Comparison of ENCODE assay signal across 8 cellular contexts in genomic region chr7:130009848-130010688, GRCh38. TPM values are rescaled to one million over a fixed set of nuclear protein-coding genes. Genes with fewer than 3 reads are reported as not detected.
A peak's percentile ranks its signal among the peaks of the same experiment; 100 is the strongest.
DNase-seq lines count a peak whose midpoint lies in the region; ATAC-seq and TF ChIP-seq lines count a peak whose summit lies in the region.

No MANE protein-coding gene starts in this region.

- H3K27me3 ChIP-seq in subcutaneous abdominal adipose tissue (ENCODE audit: control insufficient read depth in 5 of 5, insufficient read depth in 4 of 5, low read length in 5 of 5) = no peaks in the 10 kb centered on the region

- intact Hi-C loops in activated B cell treated with CpG ODN at 0.5 μM for 24 hours (cut with micrococcal nuclease) = loop anchor here (1.0 to 5.0 kb wide), 7 partner anchors 77 to 642 kb away; no protein-coding TSS in a partner anchor

- POLR2A ChIA-PET in activated B cell treated with CpG ODN at 0.5 μM for 24 hours (lab: Charles Lee) = interaction anchor here (0.7 to 1.5 kb wide), 4 partner anchors 77 to 270 kb away, joined by 3 to 10 read pairs (median 4); partner anchors contain the start of gene TMEM209

- H3K4me1 Mint-ChIP-seq in activated B cell treated with CpG ODN at 0.5 μM for 24 hours = peaks cover 9% of the 10 kb centered on the region

- no peak overlapping the region for H3K27ac Mint-ChIP-seq in activated B cell treated with CpG ODN at 0.5 μM for 24 hours

- no peaks in the 10 kb centered on the region for H3K9me3 ChIP-seq in subcutaneous abdominal adipose tissue (ENCODE audit: control insufficient read depth in 5 of 5, low read length in 5 of 5)

- no peaks in the 10 kb centered on the region for H3K27me3 Mint-ChIP-seq in activated B cell treated with CpG ODN at 0.5 μM for 24 hours

- H3K9ac ChIP-seq in subcutaneous abdominal adipose tissue (ENCODE audit: low read length in 5 of 5) = no peak overlapping the region

- no peaks in the 10 kb centered on the region for H3K9me3 Mint-ChIP-seq in activated B cell treated with CpG ODN at 0.5 μM for 24 hours

- DNase-seq in AG08396 (ENCODE audit: low spot score) (peak; percentile 68), activated B cell treated with CpG ODN at 0.5 μM for 24 hours (no peak), glomerular visceral epithelial cell (ENCODE audit: extremely low spot score) (peak; percentile 90), NCI-H2227 (lab: John Stamatoyannopoulos, UW; ENCODE audit: unreplicated experiment) (no peak), medulla oblongata (ENCODE audit: extremely low spot score) (no peak)

- H3K4me1 ChIP-seq in subcutaneous abdominal adipose tissue (ENCODE audit: control insufficient read depth in 5 of 5, insufficient read depth in 5 of 5, low read length in 5 of 5) = peaks cover 0 to 14% (median 6%) of the 10 kb centered on the region in 5 donors

- CTCF ChIA-PET in activated B cell treated with CpG ODN at 0.5 μM for 24 hours (lab: Charles Lee) = interaction anchor here (0.6 to 4.1 kb wide), 13 partner anchors 10 to 666 kb away, joined by 3 to 28 read pairs (median 3); no protein-coding TSS in a partner anchor

- H3K4me3 ChIP-seq in subcutaneous abdominal adipose tissue (ENCODE audit: low read depth in 1 of 5, low read length in 5 of 5) = no peak overlapping the region

- peak; percentile 61 for ATAC-seq in GM18909 (IDR thresholded peaks at IDR 0.05; ENCODE audit: poor library complexity, unreplicated experiment)
- peak; percentile 56 for ATAC-seq in HG03342 (IDR thresholded peaks at IDR 0.05; ENCODE audit: unreplicated experiment)
- peak; percentile 26 for ATAC-seq in activated B cell treated with CpG ODN at 0.5 μM for 24 hours (ENCODE audit: low read depth)

- no peaks in the 10 kb centered on the region for H3K36me3 ChIP-seq in subcutaneous abdominal adipose tissue (ENCODE audit: control insufficient read depth in 5 of 5, insufficient read depth in 5 of 5, low read length in 5 of 5)

- TF ChIP-seq CTCF in activated B cell treated with CpG ODN at 0.5 μM for 24 hours (IDR thresholded peaks at IDR 0.05) = no peak

- H3K36me3 Mint-ChIP-seq in activated B cell treated with CpG ODN at 0.5 μM for 24 hours (ENCODE audit: low read depth) = no peaks in the 10 kb centered on the region

- no peak overlapping the region for H3K4me3 Mint-ChIP-seq in activated B cell treated with CpG ODN at 0.5 μM for 24 hours

- H3K27ac ChIP-seq in subcutaneous abdominal adipose tissue (ENCODE audit: low read depth, low read length) = peak overlapping the region; percentile 60

RNA-seq across cellular contexts. Expression of gene ZC3HC1, which starts 41.1 kb away (rescaled TPM):
- 23.0 and 28.8 TPM in 2 replicates for total RNA-seq in activated B cell treated with CpG ODN at 0.5 μM for 24 hours

RNA-seq across cellular contexts. Expression of gene UBE2H, which starts 57.3 kb away (rescaled TPM):
- total RNA-seq in activated B cell treated with CpG ODN at 0.5 μM for 24 hours = 28.8 and 32.6 TPM in 2 replicates

Comparison
In these comparisons a context has a peak if more than half of its experiments do, and no peak if none do; other contexts are left out.
1. DNase-seq: peak in AG08396 (single experiment) and glomerular visceral epithelial cell (single experiment); none in activated B cell treated with CpG ODN at 0.5 μM for 24 hours (single experiment), NCI-H2227 (single experiment) and medulla oblongata (single experiment).
2. Peak in every context shown above with its lines, with median percentiles within 50 percentile points of each other: ATAC-seq.